7 cellular contexts compared by ENCODE assay signal in genomic region chr18:68270009-68270408, GRCh38.
"Had no signal": no experiment of that assay in that cellular context is flagged by ENCODE, and none has a peak within 500 bp of the region (broad histone marks: within the 10 kb centered on the region; RNA-seq: fewer than 3 reads in every experiment).

No MANE protein-coding gene starts in this region.

- H3K9ac ChIP-seq: GM23248 had no signal

- H3K27ac ChIP-seq: GM23248, HL-60 had no signal

- ATAC-seq: HepG2 had no signal

- H3K36me3 Mint-ChIP-seq: IgD-negative memory B cell had no signal

- H2AFZ ChIP-seq: GM23248 had no signal

- H3K9me3 Mint-ChIP-seq: H9 had no signal

- H3K27me3 Mint-ChIP-seq: IgD-negative memory B cell had no signal

- H3K27ac Mint-ChIP-seq: H9, IgD-negative memory B cell had no signal

- H3K4me3 ChIP-seq: GM23248 had no signal

- H3K4me3 Mint-ChIP-seq: H9, IgD-negative memory B cell had no signal

- DNase-seq: GM23248, H9, HCEC 1CT, KBM-7 had no signal

- H3K4me1 Mint-ChIP-seq: H9, IgD-negative memory B cell had no signal
